ENCODE assay signal across 20 cellular contexts in genomic region chr2:451495-451894, GRCh38.
DNase-seq lines count a peak whose midpoint lies in the region; ATAC-seq, FAIRE-seq and TF ChIP-seq lines count a peak whose summit lies in the region.
"Had no signal": no experiment of that assay in that cellular context is flagged by ENCODE, and none has a peak within 500 bp of the region (broad histone marks: within the 10 kb centered on the region; RNA-seq: fewer than 3 reads in every experiment).

No MANE protein-coding gene starts in this region.

- H3K4me3 Mint-ChIP-seq in H9 (no peak overlapping the region), T-helper 17 cell (peak overlapping the region; percentile 31), glutamatergic neuron (ENCODE audit: unreplicated experiment) (no peak overlapping the region), progenitor cell of endocrine pancreas (ENCODE audit: low read depth) (no peak overlapping the region)
- H3K4me3 Mint-ChIP-seq: CD4-positive, alpha-beta T cell had no signal

- H3K9me3 Mint-ChIP-seq in H9 (peaks cover 0 to 4% of the 10 kb centered on the region in 2 experiments; a peak in 1 of 5 replicates), glutamatergic neuron (ENCODE audit: unreplicated experiment) (no peaks in the 10 kb centered on the region), progenitor cell of endocrine pancreas (ENCODE audit: low read depth) (no peaks in the 10 kb centered on the region)
- H3K9me3 Mint-ChIP-seq: CD4-positive, alpha-beta T cell had no signal

- H3K4me2 ChIP-seq in H9 (ENCODE audit: insufficient read depth, insufficient read length, low read length) = no peak overlapping the region

- WGBS in H9 (ENCODE audit: extremely low coverage, insufficient read length, low lambda C conversion rate) = no CpG with 5 or more reads among the region's 16 CpGs

- no peak overlapping the region for H2BK5ac ChIP-seq in H9 (ENCODE audit: insufficient read length, low read length)

- no peaks in the 10 kb centered on the region for H3K27me3 ChIP-seq in H9 (ENCODE audit: insufficient read depth, low read length)

- no peak overlapping the region for H2AK5ac ChIP-seq in H9 (ENCODE audit: insufficient read length, low read length)

- H2BK12ac ChIP-seq in H9 (ENCODE audit: insufficient read length, low read depth, low read length) = no peak overlapping the region

- FAIRE-seq in GM12891 (lab: Jason Lieb, UNC) = no peak
- FAIRE-seq: A204.1, D721Med, G401.6, GM12892, H54, K562 had no signal

- H2BK15ac ChIP-seq in H9 (ENCODE audit: low read depth, low read length) = no peak overlapping the region

- H3T11ph ChIP-seq in H9 (ENCODE audit: low read length) = no peak overlapping the region

- no peak overlapping the region for H2BK20ac ChIP-seq in H9 (ENCODE audit: low read depth, low read length, poor library complexity, severe bottlenecking)

- H3K79me1 ChIP-seq in H9 (ENCODE audit: insufficient read depth, low read depth, low read length, poor library complexity, severe bottlenecking) = no peaks in the 10 kb centered on the region

- peak; percentile 26 for DNase-seq in H9
- no peak for DNase-seq in T-helper 17 cell
- no peak for DNase-seq in glutamatergic neuron
- no peak for DNase-seq in progenitor cell of endocrine pancreas (ENCODE audit: low spot score, unreplicated experiment)
- no peak for DNase-seq in NCI-H146 treated with DMSO at 0.1 percent for 48 hours (lab: John Stamatoyannopoulos, UW; ENCODE audit: unreplicated experiment)
- no peak for DNase-seq in GM12891 (ENCODE audit: insufficient read length, low spot score)
- DNase-seq: AML-193; Caco-2; CD4-positive, alpha-beta T cell; GM23248; IMR-90 had no signal

- H3K9ac ChIP-seq in H9 (ENCODE audit: extremely low read depth, insufficient read length, low read length) = no peak overlapping the region
- H3K9ac ChIP-seq: GM23248 had no signal

- H3K18ac ChIP-seq in H9 (ENCODE audit: insufficient read length, low read depth, low read length) = no peak overlapping the region

- no peak overlapping the region for H2BK120ac ChIP-seq in H9 (ENCODE audit: low read depth, low read length, poor library complexity, severe bottlenecking)

- H4K91ac ChIP-seq in H9 (ENCODE audit: insufficient read length, low read depth, low read length) = no peak overlapping the region

- TF ChIP-seq CTCF in H9 (conservative IDR thresholded peaks at IDR 0.05) (peak; percentile 34; the same call in 2 of the 3 replicates), glutamatergic neuron (IDR thresholded peaks at IDR 0.05; ENCODE audit: partially characterized antibody, unreplicated experiment) (peak; percentile 28), progenitor cell of endocrine pancreas (IDR thresholded peaks at IDR 0.05; ENCODE audit: unreplicated experiment) (peak; percentile 10)

- ATAC-seq in T-helper 17 cell = no peak
- no peak for ATAC-seq in HG02763 (IDR thresholded peaks at IDR 0.05; ENCODE audit: unreplicated experiment)
- no peak for ATAC-seq in GM21515 (IDR thresholded peaks at IDR 0.05; ENCODE audit: unreplicated experiment)
- ATAC-seq: K562 had no signal

- H3K23ac ChIP-seq in H9 (ENCODE audit: insufficient read length, low read depth, low read length) = no peak overlapping the region

- no peaks in the 10 kb centered on the region for H3K79me2 ChIP-seq in H9 (ENCODE audit: insufficient read depth, low read length)

- no peak overlapping the region for H3K27ac Mint-ChIP-seq in H9
- no peak overlapping the region for H3K27ac Mint-ChIP-seq in T-helper 17 cell
- no peak overlapping the region for H3K27ac Mint-ChIP-seq in glutamatergic neuron (ENCODE audit: unreplicated experiment)
- no peak overlapping the region for H3K27ac Mint-ChIP-seq in progenitor cell of endocrine pancreas
- H3K27ac Mint-ChIP-seq: CD4-positive, alpha-beta T cell had no signal

- peaks cover 8 to 11% of the 10 kb centered on the region in 2 experiments for H3K4me1 Mint-ChIP-seq in H9
- no peaks in the 10 kb centered on the region for H3K4me1 Mint-ChIP-seq in T-helper 17 cell
- H3K4me1 Mint-ChIP-seq in glutamatergic neuron (ENCODE audit: low read depth, unreplicated experiment) = peaks cover 17% of the 10 kb centered on the region
- H3K4me1 Mint-ChIP-seq in progenitor cell of endocrine pancreas (ENCODE audit: low read depth) = peaks cover 26% of the 10 kb centered on the region

- H2AFZ ChIP-seq in H9 (ENCODE audit: low read length) = no peak overlapping the region
- H2AFZ ChIP-seq: GM23248 had no signal

- H3K9me3 ChIP-seq in H9 (ENCODE audit: control insufficient read depth, low read depth, low read length) (no peaks in the 10 kb centered on the region), T-helper 17 cell (ENCODE audit: control insufficient read depth, low read length, poor library complexity, severe bottlenecking) (no peaks in the 10 kb centered on the region)
- H3K9me3 ChIP-seq: Caco-2 had no signal

- H3K4ac ChIP-seq in H9 (ENCODE audit: low read depth, low read length) = no peak overlapping the region

- H4K20me1 ChIP-seq in H9 (ENCODE audit: control insufficient read depth, insufficient read depth, insufficient read length) = no peaks in the 10 kb centered on the region

- no peak overlapping the region for H3K27ac ChIP-seq in H9 (ENCODE audit: insufficient read length, low read depth, low read length)
- H3K27ac ChIP-seq: C4-2B, GM23248 had no signal

- TF ChIP-seq POLR2A in GM12891 (IDR thresholded peaks at IDR 0.05; ENCODE audit: low read depth, low read length) = no peak

- H3K36me3 Mint-ChIP-seq in H9 (ENCODE audit: insufficient read depth in 1 of 3, low read depth in 3 of 3) = no peaks in the 10 kb centered on the region
- H3K36me3 Mint-ChIP-seq in T-helper 17 cell (ENCODE audit: low read depth) = no peaks in the 10 kb centered on the region
- no peaks in the 10 kb centered on the region for H3K36me3 Mint-ChIP-seq in glutamatergic neuron (ENCODE audit: unreplicated experiment)
- no peaks in the 10 kb centered on the region for H3K36me3 Mint-ChIP-seq in progenitor cell of endocrine pancreas (ENCODE audit: insufficient read depth)

- H3K56ac ChIP-seq in H9 (ENCODE audit: insufficient read length, low read depth, low read length) = no peak overlapping the region

- no peak overlapping the region for H4K8ac ChIP-seq in H9 (replicated peaks; ENCODE audit: insufficient read length, low read depth, low read length)

- H3K27me3 Mint-ChIP-seq in H9 (ENCODE audit: low read depth) (peaks cover 4% of the 10 kb centered on the region; the same call in 1 of the 2 replicates), T-helper 17 cell (peaks cover 45% of the 10 kb centered on the region), glutamatergic neuron (ENCODE audit: unreplicated experiment) (peaks cover 3% of the 10 kb centered on the region), progenitor cell of endocrine pancreas (peaks cover 7% of the 10 kb centered on the region)

- peaks cover 3% of the 10 kb centered on the region; the same call in 1 of the 2 replicates for H3K4me1 ChIP-seq in H9 (ENCODE audit: insufficient read depth, low read length)
- H3K4me1 ChIP-seq: Caco-2 had no signal

- H4K5ac ChIP-seq in H9 (ENCODE audit: insufficient read length, low read depth, low read length) = no peak overlapping the region

- no peak overlapping the region for H3K14ac ChIP-seq in H9 (ENCODE audit: insufficient read depth, low read length)

- no peaks in the 10 kb centered on the region for H3K23me2 ChIP-seq in H9 (ENCODE audit: insufficient read length, low read depth, low read length, poor library complexity, severe bottlenecking)

TF ChIP-seq in GM12891, 5 proteins besides CTCF, POLR2A, EP300 and RAD21:
- TF ChIP-seq POLR2AphosphoS5 (IDR thresholded peaks at IDR 0.05; ENCODE audit: low read depth, low read length) (no peak), PAX5 (IDR thresholded peaks at IDR 0.05; ENCODE audit: insufficient read depth, low read length, severe bottlenecking) (no peak), TAF1 (IDR thresholded peaks at IDR 0.05; ENCODE audit: low read depth, low read length) (no peak), POU2F2 (IDR thresholded peaks at IDR 0.05; ENCODE audit: low read depth, low read length) (no peak), SPI1 (IDR thresholded peaks at IDR 0.05; ENCODE audit: low read depth, low read length) (no peak)
TF ChIP-seq in GM12891: peak in this region for 0.
